ENCODE assay signal across 14 cellular contexts in genomic region chr12:73952304-73952703, GRCh38.
"Had no signal": no experiment of that assay in that cellular context is flagged by ENCODE, and none has a peak within 500 bp of the region (broad histone marks: within the 10 kb centered on the region; RNA-seq: fewer than 3 reads in every experiment).

No MANE protein-coding gene starts in this region.

- DNase-seq: effector CD4-positive, alpha-beta T cell; foreskin melanocyte; heart left ventricle; kidney glomerular epithelial cell; mammary epithelial cell; naive thymus-derived CD4-positive, alpha-beta T cell; ovary; small intestine; stimulated activated CD4-positive, alpha-beta T cell treated with anti-CD3 and anti-CD28 coated beads, Interleukin-12 subunit alpha, Interleukin-12 subunit beta, amount 100 ng/mL, for 4 hours; stimulated activated naive CD4-positive, alpha-beta T cell treated with Interleukin-2 at 50 U/mL for 16 hours; trophoblast cell had no signal

- H3K36me3 ChIP-seq: heart left ventricle, ovary, right atrium auricular region had no signal

- H3K4me1 ChIP-seq: heart left ventricle, right atrium auricular region had no signal

- H3K27me3 ChIP-seq: heart left ventricle, ovary, right atrium auricular region had no signal

- H3K27ac ChIP-seq: coronary artery, heart left ventricle, ovary, right atrium auricular region had no signal

- ATAC-seq: heart left ventricle; naive thymus-derived CD4-positive, alpha-beta T cell had no signal

- FAIRE-seq: islet of Langerhans, small intestine had no signal

- H3K9me3 ChIP-seq: heart left ventricle, ovary, right atrium auricular region had no signal

- H3K4me3 ChIP-seq: coronary artery, heart left ventricle, ovary, right atrium auricular region had no signal
